Comparison of ENCODE assay signal across 2 cellular contexts in genomic region chr1:20789598-20789997, GRCh38. TPM values are rescaled to one million over a fixed set of nuclear protein-coding genes. Genes with fewer than 3 reads are reported as not detected.
"Had no signal": no experiment of that assay in that cellular context is flagged by ENCODE, and none has a peak within 500 bp of the region (broad histone marks: within the 10 kb centered on the region; RNA-seq: fewer than 3 reads in every experiment).

No MANE protein-coding gene starts in this region.

RNA-seq across cellular contexts. Expression of gene SH2D5, which starts 57.1 kb away (rescaled TPM):
- total RNA-seq: Peyer's patch, Right ventricle myocardium superior had no signal
